In the genomic region with DNA sequence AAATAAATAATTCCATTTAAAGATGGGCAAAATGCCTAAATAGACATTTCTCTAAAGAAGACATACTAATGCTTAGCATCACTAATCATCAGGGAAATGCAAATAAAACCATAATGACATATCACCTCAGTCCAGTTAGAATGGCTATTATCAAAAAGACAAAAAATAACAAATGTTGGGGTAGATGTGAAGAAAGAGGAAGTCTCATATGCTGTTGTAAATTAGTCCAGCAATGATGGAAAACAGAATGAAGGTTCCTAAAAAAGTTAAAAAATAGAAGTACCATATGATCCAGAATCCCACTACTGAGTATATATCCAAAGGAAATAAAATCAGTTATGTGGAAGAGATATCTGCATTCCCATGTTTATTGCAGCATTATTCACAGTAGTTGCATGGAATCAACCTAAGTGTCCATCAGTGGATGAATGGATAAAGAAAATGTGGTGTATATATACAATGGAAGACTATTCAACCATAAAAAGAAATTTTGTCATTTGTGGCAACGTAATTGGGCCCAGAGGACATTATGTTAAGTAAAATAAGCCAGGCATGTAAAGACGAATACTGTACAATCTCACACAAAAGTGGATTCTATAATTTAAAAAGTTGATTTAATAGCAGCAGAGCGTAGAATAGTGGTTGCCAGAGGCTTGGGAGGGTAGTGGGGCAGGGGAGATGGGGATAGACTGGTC, we compare ENCODE assay signal across 19 cellular contexts.
"Had no signal": no experiment of that assay in that cellular context is flagged by ENCODE, and none has a peak within 500 bp of the region (broad histone marks: within the 10 kb centered on the region; RNA-seq: fewer than 3 reads in every experiment).

No MANE protein-coding gene starts in this region.

- H3K36me3 ChIP-seq: neutrophil, sigmoid colon had no signal

- H3K27ac ChIP-seq: coronary artery, epithelial cell of prostate, esophagus muscularis mucosa, heart right ventricle, neutrophil, sigmoid colon, skin epidermis had no signal

- DNase-seq: effector memory CD4-positive, alpha-beta T cell; gastrocnemius medialis; heart right ventricle; hypothalamus; kidney glomerular epithelial cell; mesendoderm; naive B cell; nephron progenitor cell; sigmoid colon; stimulated activated CD4-positive, alpha-beta T cell treated with anti-CD3 and anti-CD28 coated beads, Interleukin-12 subunit alpha, Interleukin-12 subunit beta, amount 100 ng/mL, for 4 hours; stimulated activated naive CD4-positive, alpha-beta T cell; trophoblast cell had no signal

- H3K36me3 Mint-ChIP-seq: naive B cell had no signal

- H3K9me3 ChIP-seq: esophagus muscularis mucosa, gastrocnemius medialis, neutrophil, sigmoid colon had no signal

- FAIRE-seq: islet of Langerhans, urothelium cell line had no signal

- H3K4me1 ChIP-seq: esophagus muscularis mucosa, heart right ventricle, sigmoid colon had no signal

- H3K27me3 Mint-ChIP-seq: naive B cell had no signal

- H3K27ac Mint-ChIP-seq: naive B cell, nephron progenitor cell had no signal

- H3K4me1 Mint-ChIP-seq: naive B cell, nephron progenitor cell had no signal

- H3K27me3 ChIP-seq: esophagus muscularis mucosa, gastrocnemius medialis, heart right ventricle, neutrophil, sigmoid colon had no signal

- H3K4me3 ChIP-seq: coronary artery, esophagus muscularis mucosa, gastrocnemius medialis, heart right ventricle, sigmoid colon, skin epidermis had no signal

- H3K4me3 Mint-ChIP-seq: naive B cell, nephron progenitor cell had no signal
